Comparison of ENCODE assay signal across 9 cellular contexts in the genomic region with DNA sequence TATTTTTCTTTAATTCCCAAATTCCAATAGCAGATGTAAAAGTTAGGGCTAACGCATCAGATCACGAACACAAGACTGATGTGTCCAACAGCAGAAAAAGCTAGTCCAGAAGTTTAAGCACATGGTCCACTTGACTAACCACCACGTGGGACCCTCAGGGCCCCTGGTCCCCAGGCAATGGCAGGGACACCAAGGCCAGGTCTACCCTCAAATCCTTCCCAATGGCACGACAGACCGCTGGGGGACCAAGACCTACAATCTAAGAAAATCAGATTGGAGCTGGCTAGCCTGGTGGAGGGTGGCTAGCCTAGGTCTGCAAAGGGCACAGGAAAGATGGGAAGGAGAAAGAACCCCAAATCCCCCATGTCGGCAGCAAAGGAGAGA. TPM values are rescaled to one million over a fixed set of nuclear protein-coding genes. Genes with fewer than 3 reads are reported as not detected.
DNase-seq lines count a peak whose midpoint lies in the region; ATAC-seq and TF ChIP-seq lines count a peak whose summit lies in the region.
"Had no signal": no experiment of that assay in that cellular context is flagged by ENCODE, and none has a peak within 500 bp of the region (broad histone marks: within the 10 kb centered on the region; RNA-seq: fewer than 3 reads in every experiment).

No MANE protein-coding gene starts in this region.

- TF ChIP-seq CTCF in NB4 (IDR thresholded peaks at IDR 0.05; ENCODE audit: low read depth, low read length) (no peak), neural progenitor cell (IDR thresholded peaks at IDR 0.05) (no peak)

- peaks cover 4% of the 10 kb centered on the region for H3K36me3 Mint-ChIP-seq in neural progenitor cell

- peak overlapping the region; percentile 96 to 99 (median 97) for H3K9ac ChIP-seq in BLaER1 treated with 17β-estradiol and CSF1 and Interleukin-3, amounts not matched to agents 10 nM and 100 nM
- H3K9ac ChIP-seq in neural progenitor cell = peak overlapping the region; percentile 93

- H3K4me3 Mint-ChIP-seq in neural progenitor cell = peak overlapping the region; percentile 99

- peaks cover 48 to 69% (median 59%) of the 10 kb centered on the region in 10 experiments for H3K4me1 ChIP-seq in BLaER1 treated with 17β-estradiol and CSF1 and Interleukin-3, amounts not matched to agents 10 nM and 100 nM
- peaks cover 23% of the 10 kb centered on the region for H3K4me1 ChIP-seq in effector memory CD4-positive, alpha-beta T cell (ENCODE audit: control insufficient read depth, insufficient read depth, low read length, poor library complexity, severe bottlenecking)
- H3K4me1 ChIP-seq in neural progenitor cell = peaks cover 21% of the 10 kb centered on the region

- H3K79me2 ChIP-seq in neural progenitor cell (ENCODE audit: low read depth) = peaks cover 63% of the 10 kb centered on the region

- no peak for TF ChIP-seq POLR2A in NB4 (IDR thresholded peaks at IDR 0.05; ENCODE audit: extremely low read depth, insufficient read length)

- H3K4me1 Mint-ChIP-seq in neural progenitor cell = peaks cover 43% of the 10 kb centered on the region

- H3K4me3 ChIP-seq in BLaER1 treated with 17β-estradiol and CSF1 and Interleukin-3, amounts not matched to agents 10 nM and 100 nM = peak overlapping the region; percentile 91 to 99 (median 98)
- H3K4me3 ChIP-seq in NB4 (ENCODE audit: low read depth, low read length) (peak overlapping the region; percentile 66), neural progenitor cell (peak overlapping the region; percentile 100)
- H3K4me3 ChIP-seq in effector memory CD4-positive, alpha-beta T cell (ENCODE audit: insufficient read depth, low read depth, low read length, poor library complexity, severe bottlenecking) = peak overlapping the region; percentile 68

- peak; percentile 36 for DNase-seq in NB4 (ENCODE audit: low read depth)
- DNase-seq in effector memory CD4-positive, alpha-beta T cell = no peak
- no peak for DNase-seq in neural progenitor cell (ENCODE audit: low spot score)
- DNase-seq in NCI-H1105 (lab: John Stamatoyannopoulos, UW) = no peak
- DNase-seq in COLO668 (lab: John Stamatoyannopoulos, UW; ENCODE audit: unreplicated experiment) = no peak
- no peak for DNase-seq in central memory CD4-positive, alpha-beta T cell

- H3K9me3 Mint-ChIP-seq in neural progenitor cell = no peaks in the 10 kb centered on the region

- ATAC-seq in GM21367 (IDR thresholded peaks at IDR 0.05; ENCODE audit: unreplicated experiment) = no peak

- no peaks in the 10 kb centered on the region for H3K27me3 ChIP-seq in BLaER1 treated with 17β-estradiol and CSF1 and Interleukin-3, amounts not matched to agents 10 nM and 100 nM
- no peaks in the 10 kb centered on the region for H3K27me3 ChIP-seq in effector memory CD4-positive, alpha-beta T cell (replicated peaks; ENCODE audit: control insufficient read depth, insufficient read depth, low read length, poor library complexity, severe bottlenecking)
- H3K27me3 ChIP-seq in neural progenitor cell = peaks cover 20% of the 10 kb centered on the region

- no peak overlapping the region for H3K27ac Mint-ChIP-seq in neural progenitor cell

- H3K36me3 ChIP-seq in BLaER1 treated with 17β-estradiol and CSF1 and Interleukin-3, amounts not matched to agents 10 nM and 100 nM = peaks cover 10 to 30% (median 16%) of the 10 kb centered on the region in 11 experiments; a peak in 18 of 22 replicates
- peaks cover 13% of the 10 kb centered on the region for H3K36me3 ChIP-seq in effector memory CD4-positive, alpha-beta T cell (ENCODE audit: control insufficient read depth, insufficient read depth, low read length)
- no peaks in the 10 kb centered on the region for H3K36me3 ChIP-seq in neural progenitor cell

- H3K4me2 ChIP-seq in BLaER1 treated with 17β-estradiol and CSF1 and Interleukin-3, amounts not matched to agents 10 nM and 100 nM = peak overlapping the region; percentile 95 to 99 (median 98)
- peak overlapping the region; percentile 98 for H3K4me2 ChIP-seq in neural progenitor cell

- peaks cover 55 to 62% (median 60%) of the 10 kb centered on the region in 11 experiments for H4K20me1 ChIP-seq in BLaER1 treated with 17β-estradiol and CSF1 and Interleukin-3, amounts not matched to agents 10 nM and 100 nM
- peaks cover 59% of the 10 kb centered on the region for H4K20me1 ChIP-seq in neural progenitor cell (ENCODE audit: low read depth)

- no peak overlapping the region for H2AFZ ChIP-seq in neural progenitor cell (replicated peaks)

- peaks cover 22% of the 10 kb centered on the region for H3K27me3 Mint-ChIP-seq in neural progenitor cell (ENCODE audit: insufficient read depth, low read depth)

- H3K27ac ChIP-seq in BLaER1 treated with 17β-estradiol and CSF1 and Interleukin-3, amounts not matched to agents 10 nM and 100 nM = peak overlapping the region in 10 of 11 experiments; percentile 90 to 96 (median 95); a peak in 19 of 22 replicates
- no peak overlapping the region for H3K27ac ChIP-seq in effector memory CD4-positive, alpha-beta T cell (ENCODE audit: insufficient read depth, low read length, poor library complexity, severe bottlenecking)
- H3K27ac ChIP-seq in neural progenitor cell = no peak overlapping the region

- no peaks in the 10 kb centered on the region for H3K9me3 ChIP-seq in BLaER1 treated with 17β-estradiol and CSF1 and Interleukin-3, amounts not matched to agents 10 nM and 100 nM (replicated peaks in 1 of 11)
- H3K9me3 ChIP-seq in effector memory CD4-positive, alpha-beta T cell (ENCODE audit: control insufficient read depth, low read length) = no peaks in the 10 kb centered on the region
- H3K9me3 ChIP-seq in neural progenitor cell (ENCODE audit: low read depth) = no peaks in the 10 kb centered on the region

- H3F3A ChIP-seq in neural progenitor cell (ENCODE audit: low read depth) = peaks cover 41% of the 10 kb centered on the region

RNA-seq across cellular contexts. Expression of gene GIGYF1, which starts 1.5 kb away (rescaled TPM):
- 24.2 and 64.5 TPM in 2 replicates for total RNA-seq in neural progenitor cell (ENCODE audit: low replicate concordance)

RNA-seq across cellular contexts. Expression of gene POP7, which starts 13.4 kb away (rescaled TPM):
- total RNA-seq in neural progenitor cell (ENCODE audit: low replicate concordance) = 19.4 and 55.1 TPM in 2 replicates

RNA-seq across cellular contexts. Expression of gene GNB2, which starts 19.0 kb away (rescaled TPM):
- 54.3 and 110 TPM in 2 replicates for total RNA-seq in neural progenitor cell (ENCODE audit: low replicate concordance)

RNA-seq across cellular contexts. Expression of gene EPO, which starts 27.7 kb away (rescaled TPM):
- 0.09 and 0.58 TPM in 2 replicates for total RNA-seq in neural progenitor cell (ENCODE audit: low replicate concordance)
- total RNA-seq: frontal cortex had no signal

RNA-seq across cellular contexts. Expression of gene ACTL6B, which starts 36.3 kb away (rescaled TPM):
- not detected in 2 replicates for total RNA-seq in neural progenitor cell (ENCODE audit: low replicate concordance)

Comparison
In these comparisons a context has a peak if more than half of its experiments do, and no peak if none do; other contexts are left out.
1. H3K27ac ChIP-seq: peak in BLaER1 treated with 17β-estradiol and CSF1 and Interleukin-3, amounts not matched to agents 10 nM and 100 nM (10 of 11); none in effector memory CD4-positive, alpha-beta T cell (single experiment) and neural progenitor cell (single experiment).
2. Peak in every context shown above with its lines, with median percentiles within 50 percentile points of each other: H3K4me3 ChIP-seq.